18 cellular contexts compared by ENCODE assay signal in the genomic region with DNA sequence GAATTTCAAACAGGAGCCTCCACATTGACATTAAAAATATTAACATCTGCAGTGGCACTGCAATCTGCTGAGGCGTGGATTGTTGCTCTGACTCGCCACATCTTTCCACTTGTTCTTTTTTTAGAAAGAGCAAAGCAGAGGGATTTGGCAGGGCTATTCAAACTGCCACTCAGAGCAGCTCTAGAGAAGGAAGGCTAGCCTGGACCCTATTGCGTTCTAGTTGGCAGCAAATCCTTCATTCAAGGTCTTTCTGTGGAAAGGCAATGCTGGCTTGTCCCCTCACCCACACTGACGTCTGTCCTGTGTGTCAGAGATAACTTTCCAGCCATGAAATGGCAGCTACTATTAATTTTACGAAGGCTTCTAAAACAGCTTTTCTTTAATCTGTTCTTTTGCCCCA.
DNase-seq lines count a peak whose midpoint lies in the region; ATAC-seq and TF ChIP-seq lines count a peak whose summit lies in the region.
"Had no signal": no experiment of that assay in that cellular context is flagged by ENCODE, and none has a peak within 500 bp of the region (broad histone marks: within the 10 kb centered on the region; RNA-seq: fewer than 3 reads in every experiment).

No MANE protein-coding gene starts in this region.

- no peak overlapping the region for H3K4me3 ChIP-seq in adrenal gland
- H3K4me3 ChIP-seq in heart left ventricle, result no peak overlapping the region
- H3K4me3 ChIP-seq in gastrocnemius medialis, result peak overlapping the region in 1 of 4 donors; percentile 19
- no peak overlapping the region for H3K4me3 ChIP-seq in effector memory CD4-positive, alpha-beta T cell (ENCODE audit: insufficient read depth, low read depth, low read length, poor library complexity, severe bottlenecking)

- ATAC-seq in heart left ventricle (peak; percentile 96 to 100 (median 99)), gastrocnemius medialis (peak in 1 of 2 donors; percentile 51), GM18868 (IDR thresholded peaks at IDR 0.05; ENCODE audit: unreplicated experiment) (no peak)
- ATAC-seq: activated T-cell treated with anti-CD3 and anti-CD28 coated beads, Interleukin-2, amount 50 U/mL, for 72 hours had no signal

- DNase-seq in GM03348 (ENCODE audit: low spot score) (peak; percentile 24), adrenal gland (peak; percentile 65 to 95 (median 87)), heart left ventricle (peak; percentile 44 to 84 (median 72)), gastrocnemius medialis (no peak), GM10266 (ENCODE audit: extremely low spot score) (no peak)
- DNase-seq in NK-92 treated with Interleukin-12 subunit alpha and Interleukin-12 subunit beta, amount 100 ng/mL, for 24 hours (lab: John Stamatoyannopoulos, UW), result no peak
- DNase-seq in effector memory CD4-positive, alpha-beta T cell, result no peak
- DNase-seq: activated CD4-positive, alpha-beta T cell treated with anti-CD3 and anti-CD28 coated beads, Interleukin-2, amount 50 U/mL, for 48 hours; activated T-cell treated with anti-CD3 and anti-CD28 coated beads, Interleukin-2, amount 50 U/mL, for 72 hours; amniotic stem cell; DMS53; H7; IMR-90; NCI-H1105; NCI-H526 treated with DMSO at 0.1 percent for 48 hours; SIG-M5; stimulated activated CD4-positive, alpha-beta T cell treated with anti-CD3 and anti-CD28 coated beads, Interleukin-15, amount 100 ng/mL, for 24 hours had no signal

- no peak for TF ChIP-seq POLR2A in adrenal gland (IDR thresholded peaks at IDR 0.05)
- no peak for TF ChIP-seq POLR2A in heart left ventricle (IDR thresholded peaks at IDR 0.05)
- TF ChIP-seq POLR2A in gastrocnemius medialis (IDR thresholded peaks at IDR 0.05), result no peak

- intact Hi-C loops in adrenal gland (cut with DNase I) (no loop called here), heart left ventricle (cut with DNase I) (no loop called here), gastrocnemius medialis (cut with DNase I; ENCODE audit: low total_unique reads) (no loop called here)

- peaks cover 0 to 19% of the 10 kb centered on the region in 2 donors for H3K4me1 ChIP-seq in adrenal gland (replicated peaks in 1 of 2)
- peaks cover 0 to 22% (median 11%) of the 10 kb centered on the region in 12 donors for H3K4me1 ChIP-seq in heart left ventricle
- H3K4me1 ChIP-seq in gastrocnemius medialis, result peaks cover 24 to 26% of the 10 kb centered on the region in 2 donors
- H3K4me1 ChIP-seq in effector memory CD4-positive, alpha-beta T cell (ENCODE audit: control insufficient read depth, insufficient read depth, low read length, poor library complexity, severe bottlenecking), result no peaks in the 10 kb centered on the region

- in situ Hi-C loops in gastrocnemius medialis (cut with MboI; ENCODE audit: low sequenced_read_pairs in 4 of 4), result no loop called here

- H3K9me3 ChIP-seq in adrenal gland (replicated peaks in 1 of 3) (no peaks in the 10 kb centered on the region), heart left ventricle (peaks cover 0 to 7% (median 0%) of the 10 kb centered on the region in 12 donors), gastrocnemius medialis (no peaks in the 10 kb centered on the region)
- peaks cover 5% of the 10 kb centered on the region for H3K9me3 ChIP-seq in effector memory CD4-positive, alpha-beta T cell (ENCODE audit: control insufficient read depth, low read length)

- H3K36me3 ChIP-seq in adrenal gland (replicated peaks in 1 of 2) (no peaks in the 10 kb centered on the region), heart left ventricle (no peaks in the 10 kb centered on the region), gastrocnemius medialis (no peaks in the 10 kb centered on the region)
- no peaks in the 10 kb centered on the region for H3K36me3 ChIP-seq in effector memory CD4-positive, alpha-beta T cell (ENCODE audit: control insufficient read depth, insufficient read depth, low read length)

- H3K27me3 ChIP-seq in adrenal gland (no peaks in the 10 kb centered on the region), heart left ventricle (no peaks in the 10 kb centered on the region), gastrocnemius medialis (no peaks in the 10 kb centered on the region)
- no peaks in the 10 kb centered on the region for H3K27me3 ChIP-seq in effector memory CD4-positive, alpha-beta T cell (replicated peaks; ENCODE audit: control insufficient read depth, insufficient read depth, low read length, poor library complexity, severe bottlenecking)

- TF ChIP-seq CTCF in adrenal gland (IDR thresholded peaks at IDR 0.05) (no peak), heart left ventricle (IDR thresholded peaks at IDR 0.05) (no peak), gastrocnemius medialis (IDR thresholded peaks at IDR 0.05 in 4 of 5, conservative IDR thresholded peaks at IDR 0.05 in 1 of 5) (no peak), GM10266 (IDR thresholded peaks at IDR 0.05; ENCODE audit: control insufficient read depth, insufficient read depth, low read depth, missing control alignments) (no peak)

- peak overlapping the region in 1 of 5 donors; percentile 61 for H3K27ac ChIP-seq in adrenal gland
- peak overlapping the region in 10 of 12 donors; percentile 11 to 68 (median 44) for H3K27ac ChIP-seq in heart left ventricle
- peak overlapping the region in 3 of 4 donors; percentile 14 to 45 (median 19) for H3K27ac ChIP-seq in gastrocnemius medialis
- H3K27ac ChIP-seq in effector memory CD4-positive, alpha-beta T cell (ENCODE audit: insufficient read depth, low read length, poor library complexity, severe bottlenecking), result no peak overlapping the region

- WGBS in adrenal gland, 4 donors, result 12 to 25% (median 19%) methylated on average over 5 of the region's 5 CpGs
- WGBS in heart left ventricle, 4 donors, result 20 to 30% (median 27%) methylated on average over 5 of the region's 5 CpGs

Comparison
In these comparisons a context has a peak if more than half of its experiments do, and no peak if none do; other contexts are left out.
1. DNase-seq: peak in GM03348 (single experiment), adrenal gland (7 of 7) and heart left ventricle (5 of 5); none in gastrocnemius medialis (0 of 2), NK-92 treated with Interleukin-12 subunit alpha and Interleukin-12 subunit beta, amount 100 ng/mL, for 24 hours (single experiment), GM10266 (single experiment) and effector memory CD4-positive, alpha-beta T cell (0 of 3).